In the genomic region with DNA sequence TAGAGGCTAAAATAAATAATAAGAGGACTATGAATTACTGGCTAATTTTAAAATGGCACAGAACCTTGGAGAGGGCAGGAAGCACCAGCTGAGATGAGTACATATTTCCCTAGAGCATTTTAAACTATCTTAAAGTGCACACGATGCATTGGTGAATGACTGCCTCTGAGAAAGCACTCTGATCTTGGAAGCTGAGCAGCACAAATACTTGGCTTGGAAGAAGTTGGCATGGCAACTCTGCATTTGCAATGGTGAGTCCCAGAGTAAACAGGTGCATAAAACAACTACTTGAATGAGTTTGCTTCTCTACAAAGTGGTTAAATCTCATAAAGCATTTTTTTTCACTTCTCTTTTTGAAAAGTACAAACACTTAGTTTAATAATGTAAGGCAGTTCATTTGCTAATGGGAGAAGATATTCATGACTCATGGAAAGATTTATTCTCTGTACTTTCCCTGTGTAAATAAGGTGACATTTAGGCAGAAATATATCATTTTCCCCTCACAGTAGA, we compare ENCODE assay signal across 9 cellular contexts.
DNase-seq lines count a peak whose midpoint lies in the region; ATAC-seq and TF ChIP-seq lines count a peak whose summit lies in the region.
"Had no signal": no experiment of that assay in that cellular context is flagged by ENCODE, and none has a peak within 500 bp of the region (broad histone marks: within the 10 kb centered on the region; RNA-seq: fewer than 3 reads in every experiment).

No MANE protein-coding gene starts in this region.

- ATAC-seq in GM19324 (IDR thresholded peaks at IDR 0.05; ENCODE audit: low FRiP score, unreplicated experiment) (peak; percentile 87), HG02798 (IDR thresholded peaks at IDR 0.05; ENCODE audit: poor library complexity, unreplicated experiment) (peak; percentile 86), psoas muscle (peak in 3 of 4 donors; percentile 53 to 88 (median 66)), T-cell (replicated peaks in 1 of 4) (no peak)

- no peaks in the 10 kb centered on the region for H3K27me3 ChIP-seq in psoas muscle (ENCODE audit: insufficient read depth in 3 of 3, low read length in 2 of 3)
- no peaks in the 10 kb centered on the region for H3K27me3 ChIP-seq in osteoblast (ENCODE audit: insufficient read depth, low read length)

- no peaks in the 10 kb centered on the region for H3K9me3 ChIP-seq in psoas muscle
- H3K9me3 ChIP-seq in osteoblast (ENCODE audit: low read depth, low read length) = no peaks in the 10 kb centered on the region

- intact Hi-C loops in psoas muscle (cut with DNase I) = loop anchor here in 1 of 2 donors (5.0 kb wide), 1 partner anchor 33 kb away; no protein-coding TSS in a partner anchor

- CTCF ChIA-PET in T-cell (lab: Charles Lee) = no interaction called here

- H3K27ac ChIP-seq in psoas muscle = peak overlapping the region; percentile 60
- H3K27ac ChIP-seq in osteoblast (ENCODE audit: low read depth, low read length) = no peak overlapping the region

- H3K4me3 ChIP-seq in psoas muscle = no peak overlapping the region
- H3K4me3 ChIP-seq in osteoblast (ENCODE audit: insufficient read depth, low read length) = no peak overlapping the region

- no peak overlapping the region for H3K4me3 Mint-ChIP-seq in T-cell

- H3K79me2 ChIP-seq in osteoblast (ENCODE audit: insufficient read depth, low read length) = no peaks in the 10 kb centered on the region

- H4K20me1 ChIP-seq in osteoblast (ENCODE audit: insufficient read depth, low read length) = no peaks in the 10 kb centered on the region

- DNase-seq in NCI-H1417 (lab: John Stamatoyannopoulos, UW) (peak; percentile 55 to 85 (median 77)), psoas muscle (no peak), cerebellum (ENCODE audit: low spot score) (no peak), T-cell (no peak), activated gamma-delta T cell (lab: John Stamatoyannopoulos, UW) (no peak), osteoblast (ENCODE audit: insufficient read length, low spot score, missing footprints) (no peak)
- DNase-seq: H7 had no signal

- no peak overlapping the region for H2AFZ ChIP-seq in osteoblast (ENCODE audit: low read length)

- no peaks in the 10 kb centered on the region for H3K4me1 Mint-ChIP-seq in T-cell

- TF ChIP-seq CTCF in psoas muscle (IDR thresholded peaks at IDR 0.05) (no peak), osteoblast (IDR thresholded peaks at IDR 0.05; ENCODE audit: extremely low read depth, low read depth, low read length) (no peak)

- no peak overlapping the region for H3K27ac Mint-ChIP-seq in T-cell

- peaks cover 24% of the 10 kb centered on the region for H3K4me1 ChIP-seq in psoas muscle
- H3K4me1 ChIP-seq in osteoblast (ENCODE audit: insufficient read depth, low read length) = no peaks in the 10 kb centered on the region

- peaks cover 0 to 3% (median 0%) of the 10 kb centered on the region in 3 donors for H3K9me3 Mint-ChIP-seq in T-cell

- H3K4me2 ChIP-seq in osteoblast (ENCODE audit: insufficient read depth, low read length) = no peak overlapping the region

- H3K36me3 Mint-ChIP-seq in T-cell = no peaks in the 10 kb centered on the region

- WGBS in psoas muscle, 3 donors = 9 to 34% (median 14%) methylated on average over 1 of the region's 1 CpG

- POLR2A ChIA-PET in T-cell (lab: Charles Lee) = no interaction called here

- H3K27me3 Mint-ChIP-seq in T-cell = no peaks in the 10 kb centered on the region

- no peaks in the 10 kb centered on the region for H3K36me3 ChIP-seq in psoas muscle (ENCODE audit: insufficient read depth in 1 of 2, low read depth in 1 of 2)
- H3K36me3 ChIP-seq in osteoblast (ENCODE audit: insufficient read depth, low read length) = no peaks in the 10 kb centered on the region

Comparison
In these comparisons a context has a peak if more than half of its experiments do, and no peak if none do; other contexts are left out.
1. ATAC-seq: peak in GM19324 (single experiment), HG02798 (single experiment) and psoas muscle (3 of 4); none in T-cell (0 of 4).
2. DNase-seq: peak in NCI-H1417 (3 of 3); none in psoas muscle (0 of 2), cerebellum (single experiment), T-cell (0 of 34), activated gamma-delta T cell (single experiment) and osteoblast (single experiment).